Comparison of ENCODE assay signal across 1 cellular context in the genomic region with DNA sequence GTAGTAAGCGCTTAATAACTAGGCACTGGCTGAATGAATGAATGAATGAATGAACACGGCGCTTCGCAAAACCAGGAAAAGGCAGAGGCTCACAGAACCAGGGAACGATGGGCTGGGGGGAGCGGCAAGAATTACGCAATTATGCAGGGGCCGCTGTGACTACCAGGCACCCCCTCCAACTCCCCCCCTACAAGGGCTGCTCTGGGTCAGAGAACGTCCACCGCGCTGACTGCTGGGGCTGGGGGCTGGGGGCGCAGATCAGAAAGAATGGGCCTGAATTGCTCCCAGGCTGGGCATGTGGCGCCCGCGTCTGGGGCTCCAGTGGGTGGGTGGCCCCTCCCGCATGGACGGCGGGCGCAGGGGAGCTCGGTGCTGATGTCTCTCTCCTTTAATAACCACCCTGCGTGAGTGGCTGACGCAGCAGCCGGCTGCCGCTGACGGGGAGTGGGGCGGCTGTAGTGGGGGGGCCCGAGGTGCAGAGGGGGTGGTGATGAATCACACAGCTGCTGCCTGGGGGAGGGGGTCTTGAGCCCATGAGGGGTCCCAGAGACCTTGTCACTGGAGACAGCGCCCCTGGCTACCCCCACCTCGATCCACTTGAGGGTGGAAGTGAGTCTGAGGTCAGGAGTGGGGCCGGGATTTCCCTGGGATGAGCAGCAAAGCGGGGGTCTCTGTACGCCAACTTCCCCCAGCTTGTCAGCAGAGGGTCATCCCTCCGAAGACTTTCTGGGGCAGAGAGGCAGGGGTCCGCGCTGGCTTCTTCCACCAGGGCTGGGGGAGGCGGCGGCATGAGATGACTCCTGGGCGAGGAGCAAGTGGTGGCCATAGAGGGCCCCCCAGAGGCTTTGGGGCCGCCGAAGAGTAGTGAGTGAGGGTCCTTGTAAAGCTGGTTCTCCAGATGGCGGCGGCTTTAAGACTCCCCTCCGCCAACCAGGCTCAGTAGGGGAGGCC.
TF ChIP-seq lines count a peak whose summit lies in the region.

No MANE protein-coding gene starts in this region.

TF ChIP-seq in K562, 482 proteins besides CTCF, POLR2A, EP300 and RAD21 (continued from another document):
- no peak for TF ChIP-seq PHB2 (IDR thresholded peaks at IDR 0.05; ENCODE audit: low read depth)
TF ChIP-seq in K562: peak in this region for 13.
